Comparison of ENCODE assay signal across 7 cellular contexts in genomic region chr14:30709201-30709600, GRCh38.
"Had no signal": no experiment of that assay in that cellular context is flagged by ENCODE, and none has a peak within 500 bp of the region (broad histone marks: within the 10 kb centered on the region; RNA-seq: fewer than 3 reads in every experiment).

No MANE protein-coding gene starts in this region.

- H3K4me3 ChIP-seq: GM12878 had no signal

- FAIRE-seq: GM12878, GM12891, GM12892, GM18507, GM19239 had no signal

- ATAC-seq: GM12878 had no signal

- DNase-seq: GDM1, GF-D8 had no signal
